18 cellular contexts compared by ENCODE assay signal in genomic region chr6:166109608-166110007, GRCh38. TPM values are rescaled to one million over a fixed set of nuclear protein-coding genes. Genes with fewer than 3 reads are reported as not detected.
"Had no signal": no experiment of that assay in that cellular context is flagged by ENCODE, and none has a peak within 500 bp of the region (broad histone marks: within the 10 kb centered on the region; RNA-seq: fewer than 3 reads in every experiment).

No MANE protein-coding gene starts in this region.

- H3K4me3 Mint-ChIP-seq: activated B cell treated with CpG ODN at 0.5 μM for 24 hours; activated CD4-positive, alpha-beta T cell treated with anti-CD3 and anti-CD28 coated beads, Interleukin-2, amount 10 ng/mL, durations not matched to agents 24 days and 14 days; activated CD8-positive, alpha-beta T cell treated with anti-CD3 and anti-CD28 coated beads, Interleukin-2, amount 10 ng/mL, durations not matched to agents 7 days and 5 days; activated naive CD8-positive, alpha-beta T cell; neural progenitor cell had no signal

- H3K4me1 Mint-ChIP-seq: neural progenitor cell had no signal

- H3K9me3 Mint-ChIP-seq: activated CD4-positive, alpha-beta T cell treated with anti-CD3 and anti-CD28 coated beads, Interleukin-2, amount 10 ng/mL, durations not matched to agents 24 days and 14 days; neural progenitor cell had no signal

- DNase-seq: activated B cell treated with CpG ODN at 0.5 μM for 24 hours; activated CD4-positive, alpha-beta T cell treated with anti-CD3 and anti-CD28 coated beads, Interleukin-2, amount 10 ng/mL, durations not matched to agents 24 days and 14 days; activated CD8-positive, alpha-beta memory T cell treated with anti-CD3 and anti-CD28 coated beads, Interleukin-2, amount 50 U/mL, for 4 hours; activated CD8-positive, alpha-beta T cell treated with anti-CD3 and anti-CD28 coated beads, Interleukin-2, amount 10 ng/mL, durations not matched to agents 7 days and 5 days; activated gamma-delta T cell; activated T-cell treated with anti-CD3 and anti-CD28 coated beads, Interleukin-2, amount 50 U/mL, for 48 hours; amniotic stem cell; body of pancreas; caudate nucleus; left colon; lower lobe of right lung; spleen had no signal

- H3K36me3 Mint-ChIP-seq: activated naive CD8-positive, alpha-beta T cell; neural progenitor cell had no signal

- H3K27ac Mint-ChIP-seq: activated B cell treated with CpG ODN at 0.5 μM for 24 hours; activated CD4-positive, alpha-beta T cell treated with anti-CD3 and anti-CD28 coated beads, Interleukin-2, amount 10 ng/mL, durations not matched to agents 24 days and 14 days; activated CD8-positive, alpha-beta T cell treated with anti-CD3 and anti-CD28 coated beads, Interleukin-2, amount 10 ng/mL, durations not matched to agents 7 days and 5 days; activated naive CD8-positive, alpha-beta T cell; neural progenitor cell had no signal

- ATAC-seq: activated CD8-positive, alpha-beta T cell treated with anti-CD3 and anti-CD28 coated beads, Interleukin-2, amount 10 ng/mL, durations not matched to agents 7 days and 5 days; body of pancreas; left colon; lower lobe of right lung; sciatic nerve had no signal

RNA-seq across cellular contexts. Expression of gene TBXT, which starts 58.0 kb away (rescaled TPM):
- total RNA-seq: activated CD4-positive, alpha-beta T cell treated with anti-CD3 and anti-CD28 coated beads, Interleukin-2, amount 10 ng/mL, durations not matched to agents 24 days and 14 days; activated CD8-positive, alpha-beta T cell treated with anti-CD3 and anti-CD28 coated beads, Interleukin-2, amount 10 ng/mL, durations not matched to agents 7 days and 5 days; body of pancreas; left colon; lower lobe of right lung; myocyte; osteocyte; sciatic nerve; spleen; urinary bladder had no signal
